Comparison of ENCODE assay signal across 8 cellular contexts in the genomic region with DNA sequence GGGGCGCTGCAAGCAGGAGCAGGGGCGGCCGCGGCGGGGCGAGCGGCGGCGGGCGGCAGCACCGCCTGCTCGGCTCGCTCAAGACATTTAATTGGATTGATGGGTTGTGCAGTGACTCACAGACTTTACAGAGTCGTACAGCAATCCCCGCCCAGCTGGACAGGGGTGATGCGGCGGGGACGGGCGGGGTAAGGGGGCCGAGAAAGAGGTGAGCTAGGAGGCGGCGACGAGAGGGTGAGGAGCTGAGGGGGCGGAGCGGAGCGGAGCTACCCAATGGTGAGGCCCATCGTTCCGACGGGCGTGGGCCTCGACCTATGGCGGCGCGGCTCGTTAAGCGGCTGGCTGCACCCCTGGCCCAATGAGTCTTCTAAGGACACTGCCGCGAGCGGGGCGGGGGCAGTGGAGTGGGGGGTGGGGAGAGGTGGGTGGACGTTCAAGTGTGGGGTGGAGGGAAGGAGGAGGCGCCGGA.
DNase-seq lines count a peak whose midpoint lies in the region; FAIRE-seq and TF ChIP-seq lines count a peak whose summit lies in the region.

No MANE protein-coding gene starts in this region.

- H3K36me3 ChIP-seq in testis (ENCODE audit: low read depth, missing control alignments), result no peaks in the 10 kb centered on the region

- TF ChIP-seq POLR2A in H54 (IDR thresholded peaks at IDR 0.05; ENCODE audit: low read depth, low read length) (peak; percentile 66; the same call in 1 of the 2 replicates), testis (IDR thresholded peaks at IDR 0.05) (peak; percentile 89)

- WGBS in testis, 2 donors, result 0 to 1% methylated on average over 33 to 43 of the region's 43 CpGs

- H3K27ac ChIP-seq in testis, result peak overlapping the region; percentile 99

- H3K4me1 ChIP-seq in testis, result peaks cover 22% of the 10 kb centered on the region

- peak in 1 of 3 experiments; percentile 32 for TF ChIP-seq CTCF in testis (IDR thresholded peaks at IDR 0.05)

- no peaks in the 10 kb centered on the region for H3K27me3 ChIP-seq in testis

- FAIRE-seq in H54 (lab: Jason Lieb, UNC), result peak; percentile 89

- DNase-seq in ELF-1 (ENCODE audit: low read depth, low spot score) (peak; percentile 99), H54 (ENCODE audit: insufficient read length, low spot score) (no peak), M059J (ENCODE audit: low read depth) (peak; percentile 99), SHP77 (lab: John Stamatoyannopoulos, UW) (peak; percentile 98), foreskin melanocyte (peak; percentile 99), occipital lobe (lab: John Stamatoyannopoulos, UW) (peak; percentile 100), testis (no peak)
- peak; percentile 98 for DNase-seq in activated gamma-delta T cell treated with anti-CD3 and anti-CD28 coated beads, Interleukin-2, amount 50 U/mL, for 16 hours (ENCODE audit: low read depth)

- intact Hi-C loops in testis (cut with DNase I; ENCODE audit: low total_unique reads), result loop anchor here (5.0 kb wide), 1 partner anchor 99 kb away; a partner anchor contains a TSS

- no peaks in the 10 kb centered on the region for H3K9me3 ChIP-seq in testis

- peak overlapping the region; percentile 86 to 89 for H3K4me3 ChIP-seq in testis

Comparison
In these comparisons a context has a peak if more than half of its experiments do, and no peak if none do; other contexts are left out.
1. DNase-seq: peak in ELF-1 (single experiment), M059J (single experiment), SHP77 (2 of 2), activated gamma-delta T cell treated with anti-CD3 and anti-CD28 coated beads, Interleukin-2, amount 50 U/mL, for 16 hours (single experiment), foreskin melanocyte (single experiment) and occipital lobe (single experiment); none in H54 (single experiment) and testis (single experiment).